Comparison of ENCODE assay signal across 14 cellular contexts in genomic region chr7:47627580-47628283, GRCh38. TPM values are rescaled to one million over a fixed set of nuclear protein-coding genes. Genes with fewer than 3 reads are reported as not detected.
DNase-seq lines count a peak whose midpoint lies in the region; ATAC-seq and TF ChIP-seq lines count a peak whose summit lies in the region.
"Had no signal": no experiment of that assay in that cellular context is flagged by ENCODE, and none has a peak within 500 bp of the region (broad histone marks: within the 10 kb centered on the region; RNA-seq: fewer than 3 reads in every experiment).

No MANE protein-coding gene starts in this region.

- DNase-seq in spleen (no peak), NCI-H774 (lab: John Stamatoyannopoulos, UW) (no peak), NCI-H2029 (lab: John Stamatoyannopoulos, UW) (no peak)
- no peak for DNase-seq in T-helper 2 cell treated with Interferon-gamma antibody and Interleukin-4, amounts not matched to agents 5 μg/mL and 100 μg/mL, for 36 hours (ENCODE audit: low spot score)
- DNase-seq: activated CD8-positive, alpha-beta T cell treated with anti-CD3 and anti-CD28 coated beads for 36 hours; activated naive CD8-positive, alpha-beta T cell treated with anti-CD3 and anti-CD28 coated beads, Interleukin-2, amount 10 ng/mL, durations not matched to agents 7 days and 5 days; foreskin fibroblast; NCI-H510A treated with DMSO at 0.1 percent for 48 hours; nephron progenitor cell; stimulated activated CD8-positive, alpha-beta memory T cell treated with anti-CD3 and anti-CD28 coated beads, Interleukin-4, amount 100 ng/mL, for 48 hours had no signal

- intact Hi-C loops in spleen (cut with DNase I; ENCODE audit: low total_unique reads): no loop called here

- H3K4me3 Mint-ChIP-seq in T-helper 2 cell treated with Interferon-gamma antibody and Interleukin-4, amounts not matched to agents 5 μg/mL and 100 μg/mL, for 36 hours: no peak overlapping the region
- H3K4me3 Mint-ChIP-seq: activated CD8-positive, alpha-beta T cell treated with anti-CD3 and anti-CD28 coated beads for 36 hours; activated naive CD8-positive, alpha-beta T cell treated with anti-CD3 and anti-CD28 coated beads, Interleukin-2, amount 10 ng/mL, durations not matched to agents 7 days and 5 days; nephron progenitor cell had no signal

- no peaks in the 10 kb centered on the region for H3K36me3 Mint-ChIP-seq in T-helper 2 cell treated with Interferon-gamma antibody and Interleukin-4, amounts not matched to agents 5 μg/mL and 100 μg/mL, for 36 hours (ENCODE audit: low read depth)
- H3K36me3 Mint-ChIP-seq: activated naive CD8-positive, alpha-beta T cell treated with anti-CD3 and anti-CD28 coated beads, Interleukin-2, amount 10 ng/mL, durations not matched to agents 7 days and 5 days had no signal

- TF ChIP-seq POLR2A in spleen (IDR thresholded peaks at IDR 0.05): no peak

- TF ChIP-seq CTCF in spleen (IDR thresholded peaks at IDR 0.05 in 8 of 11, conservative IDR thresholded peaks at IDR 0.05 in 3 of 11): no peak

- peak overlapping the region in 7 of 8 donors; percentile 13 to 80 (median 69) for H3K27ac ChIP-seq in spleen

- ATAC-seq in GM19043 (IDR thresholded peaks at IDR 0.05; ENCODE audit: low read depth, unreplicated experiment): peak; percentile 75
- ATAC-seq in GM21825 (IDR thresholded peaks at IDR 0.05; ENCODE audit: unreplicated experiment): peak; percentile 63
- ATAC-seq in HG03378 (IDR thresholded peaks at IDR 0.05; ENCODE audit: unreplicated experiment): peak; percentile 71
- ATAC-seq: activated CD8-positive, alpha-beta T cell treated with anti-CD3 and anti-CD28 coated beads for 36 hours; SK-N-SH treated with all-trans-retinoic acid at 6 μM for 48 hours had no signal

- 34 to 50% (median 42%) methylated on average over 7 of the region's 7 CpGs for WGBS in spleen, 5 donors

- H3K27ac Mint-ChIP-seq in T-helper 2 cell treated with Interferon-gamma antibody and Interleukin-4, amounts not matched to agents 5 μg/mL and 100 μg/mL, for 36 hours: no peak overlapping the region
- H3K27ac Mint-ChIP-seq: activated CD8-positive, alpha-beta T cell treated with anti-CD3 and anti-CD28 coated beads for 36 hours; activated naive CD8-positive, alpha-beta T cell treated with anti-CD3 and anti-CD28 coated beads, Interleukin-2, amount 10 ng/mL, durations not matched to agents 7 days and 5 days; nephron progenitor cell had no signal

- no peak overlapping the region for H3K4me3 ChIP-seq in spleen

- no peaks in the 10 kb centered on the region for H3K27me3 Mint-ChIP-seq in T-helper 2 cell treated with Interferon-gamma antibody and Interleukin-4, amounts not matched to agents 5 μg/mL and 100 μg/mL, for 36 hours (ENCODE audit: low read depth)
- H3K27me3 Mint-ChIP-seq: activated CD8-positive, alpha-beta T cell treated with anti-CD3 and anti-CD28 coated beads for 36 hours; activated naive CD8-positive, alpha-beta T cell treated with anti-CD3 and anti-CD28 coated beads, Interleukin-2, amount 10 ng/mL, durations not matched to agents 7 days and 5 days had no signal

- no peaks in the 10 kb centered on the region for H3K9me3 ChIP-seq in spleen

- no peaks in the 10 kb centered on the region for H3K4me1 Mint-ChIP-seq in T-helper 2 cell treated with Interferon-gamma antibody and Interleukin-4, amounts not matched to agents 5 μg/mL and 100 μg/mL, for 36 hours (ENCODE audit: low read depth)

- no peaks in the 10 kb centered on the region for H3K27me3 ChIP-seq in spleen (replicated peaks in 1 of 7)

- H3K36me3 ChIP-seq in spleen: no peaks in the 10 kb centered on the region

- H3K4me1 ChIP-seq in spleen: peaks cover 0 to 65% (median 18%) of the 10 kb centered on the region in 6 donors

- H3K9me3 Mint-ChIP-seq in T-helper 2 cell treated with Interferon-gamma antibody and Interleukin-4, amounts not matched to agents 5 μg/mL and 100 μg/mL, for 36 hours: no peaks in the 10 kb centered on the region
- H3K9me3 Mint-ChIP-seq: activated CD8-positive, alpha-beta T cell treated with anti-CD3 and anti-CD28 coated beads for 36 hours; activated naive CD8-positive, alpha-beta T cell treated with anti-CD3 and anti-CD28 coated beads, Interleukin-2, amount 10 ng/mL, durations not matched to agents 7 days and 5 days had no signal

RNA-seq across cellular contexts. Expression of gene TNS3, which starts 45.8 kb away (rescaled TPM):
- 100 to 1,000 TPM; 122 to 247 (median 152) TPM for total RNA-seq in spleen
- polyA plus RNA-seq in spleen: 10 to 100 TPM; 17.7 to 31.4 (median 20.9) TPM
